ENCODE assay signal across 26 cellular contexts in the genomic region with DNA sequence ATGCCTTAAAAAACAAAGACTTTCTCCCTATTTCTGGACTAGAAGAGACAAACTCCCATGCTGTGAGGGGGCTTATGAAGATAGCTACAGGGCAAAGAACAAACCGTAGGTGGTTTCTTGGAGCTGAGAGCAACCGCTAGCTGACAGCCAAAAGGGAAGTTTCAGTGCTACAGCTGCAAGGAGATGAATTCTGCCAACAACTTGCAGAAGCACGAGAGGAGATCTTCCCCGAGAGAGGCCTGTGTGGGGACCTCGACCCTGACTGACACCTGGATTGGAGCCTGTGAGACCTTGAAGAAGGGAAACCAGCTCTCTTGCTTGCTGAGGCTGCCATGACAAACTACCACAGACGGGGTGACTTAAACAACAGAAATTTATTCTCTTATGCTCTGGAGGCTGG.
DNase-seq lines count a peak whose midpoint lies in the region; ATAC-seq and FAIRE-seq lines count a peak whose summit lies in the region.
"Had no signal": no experiment of that assay in that cellular context is flagged by ENCODE, and none has a peak within 500 bp of the region (broad histone marks: within the 10 kb centered on the region; RNA-seq: fewer than 3 reads in every experiment).

No MANE protein-coding gene starts in this region.

- DNase-seq in GM19239 (ENCODE audit: insufficient read length, low spot score): no peak
- DNase-seq in DMS53 (lab: John Stamatoyannopoulos, UW): no peak
- DNase-seq: activated CD4-positive, alpha-beta memory T cell treated with anti-CD3 and anti-CD28 coated beads for 36 hours; activated CD8-positive, alpha-beta memory T cell treated with anti-CD3 and anti-CD28 coated beads, Interleukin-2, amount 50 U/mL, for 48 hours; activated naive CD8-positive, alpha-beta T cell treated with anti-CD3 and anti-CD28 coated beads for 36 hours; CD4-positive, CD25-positive, alpha-beta regulatory T cell; IMR-90; left ventricle myocardium superior; naive B cell; NCI-H1105; NCI-H2029 treated with DMSO at 0.1 percent for 48 hours; NCI-H226; NCI-H82; nucleus accumbens; OCI-M1; Right ventricle myocardium superior; trophoblast cell had no signal

- ATAC-seq in HG02642 (IDR thresholded peaks at IDR 0.05; ENCODE audit: poor library complexity, unreplicated experiment) (peak; percentile 80), HG03159 (IDR thresholded peaks at IDR 0.05; ENCODE audit: unreplicated experiment) (peak; percentile 72), GM19397 (IDR thresholded peaks at IDR 0.05; ENCODE audit: unreplicated experiment) (no peak), HG03135 (IDR thresholded peaks at IDR 0.05; ENCODE audit: unreplicated experiment) (no peak), GM21447 (IDR thresholded peaks at IDR 0.05; ENCODE audit: unreplicated experiment) (no peak)
- ATAC-seq: gastroesophageal sphincter, left ventricle myocardium superior had no signal

- FAIRE-seq in GM19239 (lab: Jason Lieb, UNC): peak; percentile 55
- FAIRE-seq: D721Med, endometrium, H1 had no signal

Comparison
In these comparisons a context has a peak if more than half of its experiments do, and no peak if none do; other contexts are left out.
1. ATAC-seq: peak in HG02642 (single experiment) and HG03159 (single experiment); none in GM19397 (single experiment), HG03135 (single experiment) and GM21447 (single experiment).